ENCODE assay signal across 18 cellular contexts in genomic region chr11:3020011-3020410, GRCh38.
"Had no signal": no experiment of that assay in that cellular context is flagged by ENCODE, and none has a peak within 500 bp of the region (broad histone marks: within the 10 kb centered on the region; RNA-seq: fewer than 3 reads in every experiment).

No MANE protein-coding gene starts in this region.

- H3K9me3 Mint-ChIP-seq: activated CD4-positive, alpha-beta memory T cell treated with anti-CD3 and anti-CD28 coated beads, Interleukin-2, amount 10 ng/mL, durations not matched to agents 7 days and 5 days; natural killer cell treated with Interleukin-12 subunit alpha and Interleukin-12 subunit beta and Interleukin-15 and Interleukin-18, amount 100 ng/mL, for 72 hours had no signal

- H3K4me3 ChIP-seq: colonic mucosa, lung, SK-N-MC, thyroid gland had no signal

- ATAC-seq: foreskin keratinocyte; natural killer cell treated with Interleukin-12 subunit alpha and Interleukin-12 subunit beta and Interleukin-15 and Interleukin-18, amount 100 ng/mL, for 72 hours had no signal

- H3K27ac Mint-ChIP-seq: activated CD4-positive, alpha-beta memory T cell treated with anti-CD3 and anti-CD28 coated beads, Interleukin-2, amount 10 ng/mL, durations not matched to agents 7 days and 5 days had no signal

- H3K27me3 Mint-ChIP-seq: activated CD4-positive, alpha-beta memory T cell treated with anti-CD3 and anti-CD28 coated beads, Interleukin-2, amount 10 ng/mL, durations not matched to agents 7 days and 5 days; natural killer cell treated with Interleukin-12 subunit alpha and Interleukin-12 subunit beta and Interleukin-15 and Interleukin-18, amount 100 ng/mL, for 72 hours had no signal

- DNase-seq: activated CD4-positive, alpha-beta memory T cell treated with anti-CD3 and anti-CD28 coated beads, Interleukin-2, amount 10 ng/mL, durations not matched to agents 7 days and 5 days; activated CD4-positive, alpha-beta T cell treated with anti-CD3 and anti-CD28 coated beads for 48 hours; activated CD4-positive, CD25-positive, alpha-beta regulatory T cell; activated CD8-positive, alpha-beta memory T cell treated with anti-CD3 and anti-CD28 coated beads, Interleukin-2, amount 50 U/mL, for 48 hours; aorta; brain microvascular endothelial cell; central memory CD4-positive, alpha-beta T cell; colonic mucosa; foreskin keratinocyte; hypothalamus; islet precursor cell; posterior cingulate gyrus; stimulated activated CD4-positive, alpha-beta T cell treated with anti-CD3 and anti-CD28 coated beads, Interleukin-2, amount 100 ng/mL, for 24 hours; T-helper 9 cell; thyroid gland had no signal

- H3K4me1 ChIP-seq: colonic mucosa had no signal

- H3K4me3 Mint-ChIP-seq: activated CD4-positive, alpha-beta memory T cell treated with anti-CD3 and anti-CD28 coated beads, Interleukin-2, amount 10 ng/mL, durations not matched to agents 7 days and 5 days; natural killer cell treated with Interleukin-12 subunit alpha and Interleukin-12 subunit beta and Interleukin-15 and Interleukin-18, amount 100 ng/mL, for 72 hours had no signal

- H3K27me3 ChIP-seq: brain microvascular endothelial cell, colonic mucosa, foreskin keratinocyte, thyroid gland had no signal

- H3K9me3 ChIP-seq: colonic mucosa, thyroid gland had no signal

- H3K27ac ChIP-seq: brain microvascular endothelial cell, colonic mucosa, foreskin keratinocyte, SK-N-MC, thyroid gland had no signal
